ENCODE assay signal across 1 cellular context in genomic region chr11:119101759-119102423, GRCh38.
TF ChIP-seq lines count a peak whose summit lies in the region.

Gene DPAGT1 (minus strand): TSS chr11:119101853. CDS start chr11:119101655, 198 bp downstream.

TF ChIP-seq in K562, 482 proteins besides CTCF, POLR2A, EP300 and RAD21 (continued from another document and continues in another):
- TF ChIP-seq ZNF407 (IDR thresholded peaks at IDR 0.05; ENCODE audit: low read depth) (no peak), ILF3 (IDR thresholded peaks at IDR 0.05; ENCODE audit: borderline replicate concordance) (no peak), ATF7 (IDR thresholded peaks at IDR 0.05) (peak; percentile 67), HNRNPH1 (optimal IDR thresholded peaks at IDR 0.05; ENCODE audit: low read depth, low read length) (no peak), HSF4 (CRISPR knock-in tag; IDR thresholded peaks at IDR 0.05; ENCODE audit: borderline replicate concordance) (no peak), AFF1 (IDR thresholded peaks at IDR 0.05; ENCODE audit: low read depth in 1 of 2, partially characterized antibody in 2 of 2) (peak in 1 of 2 experiments; percentile 22), SMARCB1 (IDR thresholded peaks at IDR 0.05; ENCODE audit: insufficient read length, low read depth) (no peak), STAT6 (CRISPR knock-in tag; IDR thresholded peaks at IDR 0.05) (no peak), XRCC3 (IDR thresholded peaks at IDR 0.05) (no peak), DIDO1 (tag; IDR thresholded peaks at IDR 0.05; ENCODE audit: low read depth) (peak; percentile 98), HMGN3 (IDR thresholded peaks at IDR 0.05; ENCODE audit: borderline replicate concordance, extremely low read depth, insufficient read length, low read depth, low read length) (no peak), E2F6 (IDR thresholded peaks at IDR 0.05; ENCODE audit: borderline replicate concordance in 1 of 2, extremely low read depth in 1 of 2, insufficient read depth in 1 of 2, insufficient read length in 1 of 2, low read depth in 1 of 2, low read length in 1 of 2, poor library complexity in 1 of 2, severe bottlenecking in 1 of 2) (peak in 1 of 2 experiments; percentile 33), PTTG1 (tag; IDR thresholded peaks at IDR 0.05; ENCODE audit: low read depth) (no peak), NBN (IDR thresholded peaks at IDR 0.05; ENCODE audit: low read depth) (no peak; the same call in 1 of the 2 replicates), ZFP30 (CRISPR knock-in tag; IDR thresholded peaks at IDR 0.05; ENCODE audit: borderline replicate concordance) (no peak), LCOR (CRISPR knock-in tag; IDR thresholded peaks at IDR 0.05) (peak; percentile 83), ZFP1 (CRISPR knock-in tag; IDR thresholded peaks at IDR 0.05) (peak; percentile 45; the same call in 1 of the 2 replicates), MAFF (IDR thresholded peaks at IDR 0.05; ENCODE audit: low read length) (no peak), ZSCAN32 (CRISPR knock-in tag; IDR thresholded peaks at IDR 0.05) (no peak), ARID2 (IDR thresholded peaks at IDR 0.05) (no peak), GABPA (tag; conservative IDR thresholded peaks at IDR 0.05; ENCODE audit: low read depth) (peak; percentile 97), ZNF695 (CRISPR knock-in tag; IDR thresholded peaks at IDR 0.05) (no peak), NR4A1 (CRISPR knock-in tag; IDR thresholded peaks at IDR 0.05) (no peak), NR4A1 (tag; IDR thresholded peaks at IDR 0.05) (peak; percentile 71; the same call in 1 of the 2 replicates), MYBL2 (IDR thresholded peaks at IDR 0.05; ENCODE audit: low read depth) (peak; percentile 46; the same call in 1 of the 2 replicates), MYBL2 (CRISPR knock-in tag; IDR thresholded peaks at IDR 0.05; ENCODE audit: borderline replicate concordance) (no peak), COPS2 (conservative IDR thresholded peaks at IDR 0.05) (no peak), SMARCA5 (IDR thresholded peaks at IDR 0.05) (no peak), HNRNPUL1 (IDR thresholded peaks at IDR 0.05; ENCODE audit: low read length) (no peak), CSDE1 (IDR thresholded peaks at IDR 0.05) (peak in 1 of 2 experiments; percentile 96; a peak in 2 of 4 replicates), MTF1 (CRISPR knock-in tag; IDR thresholded peaks at IDR 0.05; ENCODE audit: borderline replicate concordance) (no peak), MLX (CRISPR knock-in tag; conservative IDR thresholded peaks at IDR 0.05) (no peak), CAMTA2 (CRISPR knock-in tag; conservative IDR thresholded peaks at IDR 0.05) (no peak), ZBTB34 (CRISPR knock-in tag; IDR thresholded peaks at IDR 0.05) (no peak), SAFB2 (IDR thresholded peaks at IDR 0.05; ENCODE audit: borderline replicate concordance, low read depth, low read length, severe bottlenecking) (no peak), TOE1 (IDR thresholded peaks at IDR 0.05; ENCODE audit: borderline replicate concordance) (peak; percentile 90), TOE1 (CRISPR knock-in tag; IDR thresholded peaks at IDR 0.05; ENCODE audit: borderline replicate concordance, low read depth) (no peak), MAFK (IDR thresholded peaks at IDR 0.05; ENCODE audit: low read length) (peak; percentile 27; the same call in 1 of the 2 replicates), NKRF (IDR thresholded peaks at IDR 0.05; ENCODE audit: borderline replicate concordance) (peak; percentile 98), NFE2 (IDR thresholded peaks at IDR 0.05; ENCODE audit: low read depth) (no peak), SLC30A9 (CRISPR knock-in tag; IDR thresholded peaks at IDR 0.05) (no peak), ZNF717 (CRISPR knock-in tag; IDR thresholded peaks at IDR 0.05) (no peak), TFE3 (CRISPR knock-in tag; IDR thresholded peaks at IDR 0.05) (peak; percentile 23; the same call in 1 of the 2 replicates)
